In genomic region chr10:113476191-113476590, GRCh38 we compare ENCODE assay signal across 1 cellular context.
TF ChIP-seq lines count a peak whose summit lies in the region.

No MANE protein-coding gene starts in this region.

TF ChIP-seq in GM23338, 12 proteins besides CTCF, POLR2A, EP300 and RAD21 (continued from another document):
- TF ChIP-seq ZNF462 (CRISPR knock-in tag; IDR thresholded peaks at IDR 0.05) = no peak
